In the genomic region with DNA sequence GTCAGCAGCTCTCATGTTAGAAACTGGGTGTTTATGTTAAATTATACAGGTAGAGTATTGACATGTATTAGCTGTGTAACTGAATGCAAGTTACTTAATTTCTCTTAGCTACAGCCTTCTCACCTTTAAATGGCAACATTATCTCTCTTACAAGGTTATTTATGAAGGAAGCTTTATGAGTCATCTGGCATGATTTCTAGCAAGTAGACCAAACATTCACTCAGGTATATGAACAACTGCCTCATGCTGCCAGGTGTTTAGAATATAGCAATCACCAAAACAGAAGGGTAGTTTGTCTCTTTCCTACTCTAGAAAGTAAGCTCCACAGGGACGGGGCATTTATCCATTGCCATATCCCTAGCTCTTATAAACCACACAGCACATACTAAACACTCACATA, we compare ENCODE assay signal across 33 cellular contexts. TPM values are rescaled to one million over a fixed set of nuclear protein-coding genes. Genes with fewer than 3 reads are reported as not detected.
DNase-seq lines count a peak whose midpoint lies in the region; ATAC-seq, FAIRE-seq and TF ChIP-seq lines count a peak whose summit lies in the region.
"Had no signal": no experiment of that assay in that cellular context is flagged by ENCODE, and none has a peak within 500 bp of the region (broad histone marks: within the 10 kb centered on the region; RNA-seq: fewer than 3 reads in every experiment).

No MANE protein-coding gene starts in this region.

- H3K27ac ChIP-seq in Panc1 (ENCODE audit: low read length) (no peak overlapping the region), H1 (ENCODE audit: low read depth, low read length) (peak overlapping the region; percentile 19; the same call in 1 of the 2 replicates)
- H3K27ac ChIP-seq: gastroesophageal sphincter, neutrophil, SJSA1 had no signal

- TF ChIP-seq RAD21 in H1 (IDR thresholded peaks at IDR 0.05 in 1 of 2, conservative IDR thresholded peaks at IDR 0.05 in 1 of 2; ENCODE audit: low read depth in 2 of 2, low read length in 2 of 2) = no peak

- H3K79me1 ChIP-seq in H1 (ENCODE audit: low read depth, low read length) = no peaks in the 10 kb centered on the region

- no peak overlapping the region for H2BK5ac ChIP-seq in H1 (ENCODE audit: low read depth, low read length)

- H3K4me3 ChIP-seq in Panc1 (ENCODE audit: low read depth in 2 of 2, low read length in 2 of 2) (no peak overlapping the region), H1 (ENCODE audit: extremely low read depth in 1 of 4, insufficient read depth in 2 of 4, low read depth in 3 of 4, low read length in 4 of 4) (no peak overlapping the region)
- H3K4me3 ChIP-seq: gastroesophageal sphincter, HAP-1, SJSA1 had no signal

- BruUV-seq in Calu3 (replicated peaks; lab: Mats Ljungman, UMichigan) (no TSS peak), Panc1 (replicated peaks; lab: Mats Ljungman, UMichigan) (no TSS peak)

- H4K5ac ChIP-seq in H1 (ENCODE audit: insufficient read length, low read depth, low read length) = no peak overlapping the region

- no peak for TF ChIP-seq POLR2A in H1 (IDR thresholded peaks at IDR 0.05; ENCODE audit: control extremely low read depth in 1 of 2, low read depth in 2 of 2, low read length in 2 of 2)

- no peak for DNase-seq in Calu3
- no peak for DNase-seq in Panc1 (ENCODE audit: low read depth, low spot score)
- DNase-seq in H1 (ENCODE audit: low read depth in 1 of 2, low spot score in 2 of 2) = no peak
- no peak for DNase-seq in omental fat pad (ENCODE audit: low spot score)
- DNase-seq in NCI-H82 treated with DMSO at 0.1 percent for 48 hours (lab: John Stamatoyannopoulos, UW; ENCODE audit: unreplicated experiment) = no peak
- no peak for DNase-seq in ecto neural progenitor cell (ENCODE audit: low spot score)
- DNase-seq in pons (ENCODE audit: low spot score) = no peak
- DNase-seq: activated CD4-positive, alpha-beta memory T cell treated with anti-CD3 and anti-CD28 coated beads for 36 hours; activated CD4-positive, CD25-positive, alpha-beta regulatory T cell treated with anti-CD3 and anti-CD28 coated beads, Interleukin-2, amount 50 U/mL, for 72 hours; activated CD8-positive, alpha-beta memory T cell treated with anti-CD3 and anti-CD28 coated beads, Interleukin-2, amount 50 U/mL, for 48 hours; activated naive CD4-positive, alpha-beta T cell treated with anti-CD3 and anti-CD28 coated beads, Interleukin-2, amount 50 U/mL, for 16 hours; amniotic stem cell; BE2C; CD8-positive, alpha-beta memory T cell; DMS153; effector memory CD4-positive, alpha-beta T cell; hippocampal formation; immature natural killer cell; KG1; left ventricle myocardium superior; naive B cell; NCI-H1417 treated with DMSO at 0.1 percent for 48 hours; NCI-H2081; T-cell; trophoblast cell had no signal

- H3K23me2 ChIP-seq in H1 (ENCODE audit: low read depth, low read length) = no peaks in the 10 kb centered on the region

- peaks cover 58% of the 10 kb centered on the region for H3K4me1 Mint-ChIP-seq in Calu3 (ENCODE audit: low read depth, unreplicated experiment)

- no peak overlapping the region for H2AFZ ChIP-seq in H1 (ENCODE audit: low read length)

- H3K27ac Mint-ChIP-seq in Calu3 (ENCODE audit: unreplicated experiment) = peak overlapping the region; percentile 15
- H3K27ac Mint-ChIP-seq: activated CD4-positive, alpha-beta memory T cell treated with anti-CD3 and anti-CD28 coated beads for 36 hours; CD8-positive, alpha-beta memory T cell; immature natural killer cell; T-cell had no signal

- no peak overlapping the region for H3K4ac ChIP-seq in H1 (replicated peaks; ENCODE audit: insufficient read length, low read depth, low read length)

- no peak overlapping the region for H3K18ac ChIP-seq in H1 (ENCODE audit: extremely low read depth, low read length)

- H3K4me3 Mint-ChIP-seq in Calu3 (ENCODE audit: low read depth, unreplicated experiment) = no peak overlapping the region
- H3K4me3 Mint-ChIP-seq: activated CD4-positive, alpha-beta memory T cell treated with anti-CD3 and anti-CD28 coated beads for 36 hours; CD8-positive, alpha-beta memory T cell; immature natural killer cell; naive B cell; T-cell had no signal

- H3K56ac ChIP-seq in H1 (replicated peaks; ENCODE audit: insufficient read length, low read depth, low read length) = no peak overlapping the region

- H4K91ac ChIP-seq in H1 (replicated peaks; ENCODE audit: insufficient read length, low read length) = no peak overlapping the region

- no peak overlapping the region for H4K8ac ChIP-seq in H1 (ENCODE audit: extremely low read depth, insufficient read depth, low read length)

- no peaks in the 10 kb centered on the region for H4K20me1 ChIP-seq in H1 (replicated peaks in 1 of 2; ENCODE audit: control insufficient read depth in 1 of 2, insufficient read depth in 2 of 2, low read length in 2 of 2)

- in situ Hi-C loops in Panc1 (cut with HindIII; ENCODE audit: low pct_unique_long_range_greater_than_20kb, low sequenced_read_pairs) = no loop called here

- H3K36me3 ChIP-seq in Panc1 (ENCODE audit: control insufficient read depth, insufficient read depth, low read length) (no peaks in the 10 kb centered on the region), H1 (ENCODE audit: control insufficient read depth in 2 of 4, insufficient read depth in 4 of 4, low read length in 3 of 4) (no peaks in the 10 kb centered on the region)
- H3K36me3 ChIP-seq: BE2C, gastroesophageal sphincter, HAP-1, neutrophil, SJSA1 had no signal

- POLR2A ChIA-PET in Panc1 (lab: Charles Lee) = interaction anchor here (1.0 kb wide), 1 partner anchor 9 kb away, joined by 4 read pairs; a partner anchor contains a TSS
- POLR2A ChIA-PET in H1 (lab: Charles Lee; ENCODE audit: partially characterized antibody) = interaction anchor here (0.6 to 1.9 kb wide), 4 partner anchors 9 to 34 kb away, joined by 3 to 10 read pairs (median 4); a partner anchor contains a TSS

- H3K9me3 Mint-ChIP-seq in Calu3 (ENCODE audit: low read depth, unreplicated experiment) = peaks cover 4% of the 10 kb centered on the region
- H3K9me3 Mint-ChIP-seq: activated CD4-positive, alpha-beta memory T cell treated with anti-CD3 and anti-CD28 coated beads for 36 hours; CD8-positive, alpha-beta memory T cell; immature natural killer cell; naive B cell; T-cell had no signal

- ATAC-seq in Panc1 = peak; percentile 65
- ATAC-seq in omental fat pad (ENCODE audit: low FRiP score) = peak; percentile 76
- no peak for ATAC-seq in GM18519 (IDR thresholded peaks at IDR 0.05; ENCODE audit: low FRiP score, unreplicated experiment)
- ATAC-seq: gastroesophageal sphincter, left ventricle myocardium superior, T-cell had no signal

- peaks cover 0 to 42% of the 10 kb centered on the region in 2 experiments; a peak in 3 of 4 replicates for H3K79me2 ChIP-seq in H1 (ENCODE audit: control insufficient read depth in 1 of 2, insufficient read depth in 2 of 2, low read length in 2 of 2)

- no peak overlapping the region for H3K4me2 ChIP-seq in H1 (ENCODE audit: insufficient read depth in 1 of 2, low read depth in 2 of 2, low read length in 2 of 2)

- TF ChIP-seq CTCF in Calu3 (IDR thresholded peaks at IDR 0.05; ENCODE audit: unreplicated experiment) (no peak), Panc1 (IDR thresholded peaks at IDR 0.05) (no peak), H1 (IDR thresholded peaks at IDR 0.05; ENCODE audit: control extremely low read depth in 1 of 3, insufficient read depth in 1 of 3, low read depth in 1 of 3, low read length in 3 of 3) (no peak), omental fat pad (IDR thresholded peaks at IDR 0.05) (no peak)

- H3K9ac ChIP-seq in H1 (replicated peaks in 1 of 4; ENCODE audit: extremely low read depth in 1 of 4, low read depth in 3 of 4, low read length in 3 of 4) = no peak overlapping the region

- no peaks in the 10 kb centered on the region for H3K27me3 ChIP-seq in Panc1 (ENCODE audit: control insufficient read depth, insufficient read depth, low read length)
- H3K27me3 ChIP-seq in H1 (replicated peaks in 1 of 4; ENCODE audit: control insufficient read depth in 3 of 4, extremely low read depth in 1 of 4, insufficient read depth in 3 of 4, low read length in 3 of 4) = no peaks in the 10 kb centered on the region
- H3K27me3 ChIP-seq: BE2C, gastroesophageal sphincter, neutrophil, SJSA1 had no signal

- H3K27me3 Mint-ChIP-seq in Calu3 (ENCODE audit: unreplicated experiment) = no peaks in the 10 kb centered on the region
- H3K27me3 Mint-ChIP-seq: activated CD4-positive, alpha-beta memory T cell treated with anti-CD3 and anti-CD28 coated beads for 36 hours; naive B cell; T-cell had no signal

- TF ChIP-seq EP300 in H1 (IDR thresholded peaks at IDR 0.05; ENCODE audit: borderline replicate concordance in 1 of 2, low read depth in 2 of 2, low read length in 2 of 2) = no peak

- CTCF ChIA-PET in Calu3 (lab: Charles Lee) = interaction anchor here (0.9 to 3.4 kb wide), 5 partner anchors 9 to 225 kb away, joined by 3 to 29 read pairs (median 4); a partner anchor contains a TSS
- CTCF ChIA-PET in Panc1 (lab: Charles Lee) = no interaction called here
- CTCF ChIA-PET in H1 (lab: Charles Lee; ENCODE audit: partially characterized antibody) = interaction anchor here (0.9 to 3.1 kb wide), 4 partner anchors 9 to 429 kb away, joined by 3 to 17 read pairs (median 4); a partner anchor contains a TSS

- FAIRE-seq in H1 (lab: Jason Lieb, UNC) = no peak
- FAIRE-seq: colon, HTR-8/SVneo, TTC549 had no signal

- peaks cover 9% of the 10 kb centered on the region for H3K36me3 Mint-ChIP-seq in Calu3 (ENCODE audit: insufficient read depth, unreplicated experiment)
- H3K36me3 Mint-ChIP-seq: CD8-positive, alpha-beta memory T cell; immature natural killer cell; naive B cell; T-cell had no signal

- no peak overlapping the region for H2BK120ac ChIP-seq in H1 (replicated peaks; ENCODE audit: low read depth, low read length)

- no peak overlapping the region for H2BK20ac ChIP-seq in H1 (ENCODE audit: low read length)

- no peak overlapping the region for H3K14ac ChIP-seq in H1 (ENCODE audit: insufficient read length)

- intact Hi-C loops in Calu3 (cut with micrococcal nuclease; ENCODE audit: unreplicated experiment) = no loop called here
- intact Hi-C loops in Panc1 (cut with micrococcal nuclease; ENCODE audit: unreplicated experiment) = no loop called here

- no peak overlapping the region for H2BK15ac ChIP-seq in H1 (ENCODE audit: low read length)

- H2BK12ac ChIP-seq in H1 (ENCODE audit: low read depth, low read length) = no peak overlapping the region

- no peak overlapping the region for H3K23ac ChIP-seq in H1 (ENCODE audit: insufficient read length)

- H3K9me3 ChIP-seq in Panc1 (ENCODE audit: control insufficient read depth, insufficient read depth, low read depth, low read length) (0 out of 2 replicates have a peak, but pooled peaks cover 2% of the 10 kb centered on the region), H1 (ENCODE audit: insufficient read depth in 2 of 2, low read depth in 1 of 2, low read length in 1 of 2) (peaks cover 2 to 4% of the 10 kb centered on the region in 2 experiments; a peak in 2 of 4 replicates)
- H3K9me3 ChIP-seq: BE2C, HAP-1, neutrophil, SJSA1 had no signal

- 90% methylated on average over 1 of the region's 1 CpG; no CpG with 5 or more reads in 1 of the 2 experiments for WGBS in H1 (ENCODE audit: extremely low coverage in 1 of 2, insufficient coverage in 1 of 2, insufficient read length in 1 of 2, insufficient replicate concordance in 2 of 2, low coverage in 1 of 2, low lambda C conversion rate in 2 of 2, missing lambda C conversion rate in 1 of 2), 2 experiments

- H3K4me1 ChIP-seq in Panc1 (ENCODE audit: control insufficient read depth, insufficient read depth, low read length) (no peaks in the 10 kb centered on the region; the same call in 1 of the 2 replicates), H1 (replicated peaks in 1 of 4; ENCODE audit: control insufficient read depth in 3 of 4, insufficient read depth in 4 of 4, low read length in 3 of 4) (no peaks in the 10 kb centered on the region; a peak in 1 of 7 replicates)
- H3K4me1 ChIP-seq: BE2C, gastroesophageal sphincter, SJSA1 had no signal

- H2AK5ac ChIP-seq in H1 (ENCODE audit: low read depth, low read length) = no peak overlapping the region

RNA-seq across cellular contexts. Expression of a gene that starts 8.6 kb away (rescaled TPM):
- total RNA-seq in Calu3 (2022) (30.6 and 31.9 TPM in 2 replicates), Panc1 (2021; ENCODE audit: unreplicated experiment) (37.4 TPM), omental fat pad (10 to 100 TPM; 37.2 to 60.2 (median 51.3) TPM)
- 11.9 TPM for polyA plus RNA-seq in Panc1 (2012; ENCODE audit: insufficient read length)
- total RNA-seq in H1 (2021; fragmentation: NEBNext Ultra II Directional; extraction: Animal tissue kit (Norgen Biotek cat#: 25700)) = 29.2 and 31.5 TPM in 2 replicates
- 7.2 and 14.5 TPM in 2 replicates for polyA plus RNA-seq in H1 (2011; rRNA removed)
- 17.1 TPM for polyA plus RNA-seq in H1 (2011; cell fraction: cytosol; rRNA removed)
- 3.7 TPM for polyA plus RNA-seq in H1 (2011; cell fraction: nucleus; rRNA removed)
- polyA plus RNA-seq in H1 (2012, experiment 1 of 2) = 19.7 to 40.3 TPM (median 22.8 TPM) in 4 replicates
- 5.4 TPM for polyA plus RNA-seq in H1 (2012, experiment 2 of 2)
- polyA plus RNA-seq in H1 (2013, experiment 1 of 2) = 33.9 TPM
- 34.8 TPM for polyA plus RNA-seq in H1 (2013, experiment 2 of 2)
- 11.7 and 12.4 TPM in 2 replicates for polyA minus RNA-seq in H1 (2011; rRNA and poly(A)+ RNA removed)
- 11.4 TPM for polyA minus RNA-seq in H1 (2011; cell fraction: cytosol; rRNA and poly(A)+ RNA removed)
- polyA minus RNA-seq in H1 (2011; cell fraction: nucleus; rRNA and poly(A)+ RNA removed) = 20.7 TPM
